Comparison of ENCODE assay signal across 8 cellular contexts in genomic region chr7:141558544-141559183, GRCh38. TPM values are rescaled to one million over a fixed set of nuclear protein-coding genes. Genes with fewer than 3 reads are reported as not detected.
DNase-seq lines count a peak whose midpoint lies in the region; ATAC-seq and TF ChIP-seq lines count a peak whose summit lies in the region.

No MANE protein-coding gene starts in this region.

- DNase-seq in DND-41 (no peak), gastrocnemius medialis (no peak), GM20000 (ENCODE audit: low spot score) (no peak), NCI-H226 (no peak)
- peak; percentile 37 for DNase-seq in Jurkat, Clone E6-1 (ENCODE audit: low read depth, low spot score)

- ATAC-seq in DND-41 (ENCODE audit: insufficient read depth, low read depth) (peak; percentile 49; the same call in 2 of the 3 replicates), GM21360 (IDR thresholded peaks at IDR 0.05; ENCODE audit: unreplicated experiment) (peak; percentile 70), gastrocnemius medialis (peak; percentile 88 to 91), HG03457 (IDR thresholded peaks at IDR 0.05; ENCODE audit: unreplicated experiment) (no peak)

- peak overlapping the region; percentile 95 for H3K27ac Mint-ChIP-seq in activated naive CD8-positive, alpha-beta T cell

- intact Hi-C loops in gastrocnemius medialis (cut with DNase I; ENCODE audit: low total_unique reads): no loop called here

- H3K4me3 ChIP-seq in DND-41 (ENCODE audit: low read depth in 1 of 2, low read length in 2 of 2) (no peak overlapping the region), gastrocnemius medialis (no peak overlapping the region)
- no peak overlapping the region for H3K4me3 ChIP-seq in Jurkat, Clone E6-1 (ENCODE audit: low read length)

- H3K4me1 ChIP-seq in DND-41 (ENCODE audit: insufficient read depth, low read length) (peaks cover under 1% of the 10 kb centered on the region; the same call in 1 of the 2 replicates), gastrocnemius medialis (peaks cover 0 to 18% of the 10 kb centered on the region in 2 donors)

- H3K4me3 Mint-ChIP-seq in activated naive CD8-positive, alpha-beta T cell: peak overlapping the region; percentile 78

- H3K4me2 ChIP-seq in DND-41 (ENCODE audit: insufficient read depth, low read length): no peak overlapping the region

- H3K36me3 Mint-ChIP-seq in activated naive CD8-positive, alpha-beta T cell: peaks cover 40% of the 10 kb centered on the region

- H3K27ac ChIP-seq in DND-41 (ENCODE audit: low read length): no peak overlapping the region
- peak overlapping the region; percentile 34 to 83 (median 70) for H3K27ac ChIP-seq in gastrocnemius medialis

- H3K27me3 ChIP-seq in DND-41 (ENCODE audit: insufficient read depth, low read length, poor library complexity) (no peaks in the 10 kb centered on the region), gastrocnemius medialis (no peaks in the 10 kb centered on the region)

- no peak overlapping the region for H2AFZ ChIP-seq in DND-41 (ENCODE audit: low read depth, low read length)

- peaks cover 3% of the 10 kb centered on the region for H3K9me3 Mint-ChIP-seq in activated naive CD8-positive, alpha-beta T cell (ENCODE audit: low read depth)

- no peak for TF ChIP-seq POLR2A in gastrocnemius medialis (IDR thresholded peaks at IDR 0.05)

- H3K36me3 ChIP-seq in DND-41 (ENCODE audit: insufficient read depth, low read length) (peaks cover 52% of the 10 kb centered on the region), gastrocnemius medialis (peaks cover 0 to 9% of the 10 kb centered on the region in 2 donors)

- peaks cover 18% of the 10 kb centered on the region for H3K79me2 ChIP-seq in DND-41 (ENCODE audit: insufficient read depth, low read length)

- H3K9me3 ChIP-seq in DND-41 (ENCODE audit: insufficient read depth, low read length, severe bottlenecking) (peaks cover 7% of the 10 kb centered on the region), gastrocnemius medialis (peaks cover 0 to 7% (median 0%) of the 10 kb centered on the region in 3 donors)

- in situ Hi-C loops in gastrocnemius medialis (cut with MboI; ENCODE audit: low sequenced_read_pairs in 4 of 4): no loop called here

- H3K4me1 Mint-ChIP-seq in activated naive CD8-positive, alpha-beta T cell (ENCODE audit: low read depth): peaks cover 74% of the 10 kb centered on the region

- no peak overlapping the region for H3K9ac ChIP-seq in DND-41 (ENCODE audit: low read depth, low read length)

- H4K20me1 ChIP-seq in DND-41 (ENCODE audit: insufficient read depth, low read length): peaks cover 12% of the 10 kb centered on the region; the same call in 1 of the 2 replicates

- TF ChIP-seq CTCF in DND-41 (IDR thresholded peaks at IDR 0.05; ENCODE audit: borderline replicate concordance, extremely low read depth, low read length, poor library complexity, severe bottlenecking) (no peak), gastrocnemius medialis (IDR thresholded peaks at IDR 0.05 in 4 of 5, conservative IDR thresholded peaks at IDR 0.05 in 1 of 5) (no peak), GM20000 (IDR thresholded peaks at IDR 0.05; ENCODE audit: extremely low read depth, missing control alignments) (no peak)

- H3K27me3 Mint-ChIP-seq in activated naive CD8-positive, alpha-beta T cell: no peaks in the 10 kb centered on the region

RNA-seq across cellular contexts. Expression of gene AGK, which starts 7.5 kb away (rescaled TPM):
- 29.7 TPM for polyA plus RNA-seq in Jurkat, Clone E6-1 (2012; ENCODE audit: insufficient read depth, insufficient read length)
- total RNA-seq in gastrocnemius medialis: 10 to 100 TPM in 2 of 4 donors, 1 to 10 TPM in 2; 6.5 to 17.1 (median 11.5) TPM
